7 cellular contexts compared by ENCODE assay signal in the genomic region with DNA sequence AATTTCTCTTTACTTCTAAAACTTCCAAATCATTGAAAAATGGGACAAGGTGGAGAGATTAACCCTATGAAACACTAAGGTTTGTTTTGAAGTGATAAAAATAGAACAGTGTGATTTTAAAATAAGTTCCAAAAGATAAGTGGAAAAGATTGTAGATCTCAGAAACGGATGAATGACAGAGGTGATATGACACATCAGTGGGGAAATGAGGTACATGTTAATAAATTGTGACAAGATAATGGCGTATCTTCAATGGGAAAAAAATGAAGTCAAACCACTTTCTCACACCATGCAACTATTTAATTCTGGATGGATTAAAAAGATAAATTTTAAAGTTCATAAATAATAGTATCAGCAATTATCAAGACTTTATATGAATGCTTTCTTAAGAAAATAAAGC.
"Had no signal": no experiment of that assay in that cellular context is flagged by ENCODE, and none has a peak within 500 bp of the region (broad histone marks: within the 10 kb centered on the region; RNA-seq: fewer than 3 reads in every experiment).

No MANE protein-coding gene starts in this region.

- H3K4me3 ChIP-seq: K562 had no signal

- DNase-seq: IMR-90, KBM-7, KG1 had no signal

- H3K27ac ChIP-seq: HL-60 had no signal

- FAIRE-seq: HepG2, HTR-8/SVneo, K562 had no signal
